Comparison of ENCODE assay signal across 1 cellular context in genomic region chr15:82530006-82530405, GRCh38.
TF ChIP-seq lines count a peak whose summit lies in the region.

No MANE protein-coding gene starts in this region.

TF ChIP-seq in IMR-90, 13 proteins besides CTCF, POLR2A, EP300 and RAD21 (continued from another document):
- TF ChIP-seq, protein P1, sequence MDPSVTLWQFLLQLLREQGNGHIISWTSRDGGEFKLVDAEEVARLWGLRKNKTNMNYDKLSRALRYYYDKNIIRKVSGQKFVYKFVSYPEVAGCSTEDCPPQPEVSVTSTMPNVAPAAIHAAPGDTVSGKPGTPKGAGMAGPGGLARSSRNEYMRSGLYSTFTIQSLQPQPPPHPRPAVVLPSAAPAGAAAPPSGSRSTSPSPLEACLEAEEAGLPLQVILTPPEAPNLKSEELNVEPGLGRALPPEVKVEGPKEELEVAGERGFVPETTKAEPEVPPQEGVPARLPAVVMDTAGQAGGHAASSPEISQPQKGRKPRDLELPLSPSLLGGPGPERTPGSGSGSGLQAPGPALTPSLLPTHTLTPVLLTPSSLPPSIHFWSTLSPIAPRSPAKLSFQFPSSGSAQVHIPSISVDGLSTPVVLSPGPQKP (IDR thresholded peaks at IDR 0.05; ENCODE audit: borderline replicate concordance, low read depth, low read length), result no peak
TF ChIP-seq in IMR-90: peak in this region for 0.
